26 cellular contexts compared by ENCODE assay signal in the genomic region with DNA sequence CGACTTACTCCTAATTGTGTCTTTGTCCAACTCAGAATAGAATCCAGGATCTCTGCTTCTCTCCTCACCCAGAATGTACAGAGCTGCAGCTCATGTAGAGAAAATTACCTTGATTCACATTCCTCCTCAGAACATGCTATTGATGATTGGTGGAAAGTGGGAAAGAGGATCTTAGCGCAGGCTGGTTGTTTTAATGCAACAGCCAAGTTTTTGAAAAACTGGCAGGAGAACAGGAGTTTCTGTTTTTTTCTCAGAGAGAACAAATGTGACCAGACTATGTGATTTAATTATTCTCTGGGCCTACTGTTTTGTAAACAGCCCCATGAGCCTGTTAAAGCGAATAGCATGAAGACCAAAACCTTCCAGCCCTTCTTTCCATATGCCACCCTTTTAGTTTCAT.
"Had no signal": no experiment of that assay in that cellular context is flagged by ENCODE, and none has a peak within 500 bp of the region (broad histone marks: within the 10 kb centered on the region; RNA-seq: fewer than 3 reads in every experiment).

No MANE protein-coding gene starts in this region.

- H3K36me3 ChIP-seq: gastrocnemius medialis had no signal

- H3K27me3 Mint-ChIP-seq: activated CD4-positive, alpha-beta memory T cell treated with anti-CD3 and anti-CD28 coated beads for 36 hours; activated naive CD8-positive, alpha-beta T cell treated with anti-CD3 and anti-CD28 coated beads, Interleukin-2, amount 10 ng/mL, durations not matched to agents 7 days and 5 days; naive thymus-derived CD4-positive, alpha-beta T cell; T-helper 17 cell had no signal

- H3K4me1 ChIP-seq: transverse colon had no signal

- H3K27me3 ChIP-seq: cardiac muscle cell, esophagus muscularis mucosa, gastrocnemius medialis, sigmoid colon, suprapubic skin, transverse colon had no signal

- H3K4me3 ChIP-seq: cardiac muscle cell, esophagus muscularis mucosa, gastrocnemius medialis, sigmoid colon, suprapubic skin, transverse colon had no signal

- H3K9me3 ChIP-seq: esophagus muscularis mucosa, gastrocnemius medialis, sigmoid colon, suprapubic skin, transverse colon had no signal

- H3K4me1 Mint-ChIP-seq: activated naive CD8-positive, alpha-beta T cell treated with anti-CD3 and anti-CD28 coated beads, Interleukin-2, amount 10 ng/mL, durations not matched to agents 7 days and 5 days; neural crest cell had no signal

- ATAC-seq: activated T-cell treated with anti-CD3 and anti-CD28 coated beads, Interleukin-2, amount 50 U/mL, for 72 hours; gastrocnemius medialis; left cardiac atrium; naive thymus-derived CD4-positive, alpha-beta T cell; T-helper 17 cell had no signal

- H3K27ac ChIP-seq: cardiac muscle cell, esophagus muscularis mucosa, gastrocnemius medialis, sigmoid colon, suprapubic skin, transverse colon had no signal

- DNase-seq: activated CD4-positive, alpha-beta memory T cell treated with anti-CD3 and anti-CD28 coated beads for 36 hours; activated CD4-positive, alpha-beta T cell treated with anti-CD3 and anti-CD28 coated beads for 48 hours; activated effector memory CD4-positive, alpha-beta T cell treated with Interleukin-2 at 50 U/mL for 16 hours; activated naive CD4-positive, alpha-beta T cell treated with anti-CD3 and anti-CD28 coated beads for 36 hours; activated naive CD8-positive, alpha-beta T cell treated with anti-CD3 and anti-CD28 coated beads, Interleukin-2, amount 10 ng/mL, durations not matched to agents 7 days and 5 days; activated T-cell treated with anti-CD3 and anti-CD28 coated beads, Interleukin-2, amount 50 U/mL, for 72 hours; amygdala; gastrocnemius medialis; head of caudate nucleus; left cardiac atrium; mesendoderm; naive thymus-derived CD4-positive, alpha-beta T cell; occipital lobe; posterior cingulate gyrus; sigmoid colon; stimulated activated CD4-positive, alpha-beta T cell treated with anti-CD3 and anti-CD28 coated beads, Interleukin-2, amount 100 ng/mL, for 48 hours; stimulated activated CD8-positive, alpha-beta memory T cell treated with anti-CD3 and anti-CD28 coated beads, Interleukin-4, amount 100 ng/mL, for 48 hours; stimulated activated naive CD4-positive, alpha-beta T cell treated with Interleukin-2 at 50 U/mL for 16 hours; T-helper 17 cell; transverse colon had no signal

- FAIRE-seq: islet of Langerhans, urothelium cell line had no signal

- H3K27ac Mint-ChIP-seq: activated CD4-positive, alpha-beta memory T cell treated with anti-CD3 and anti-CD28 coated beads for 36 hours; activated naive CD4-positive, alpha-beta T cell treated with anti-CD3 and anti-CD28 coated beads for 36 hours; activated naive CD8-positive, alpha-beta T cell treated with anti-CD3 and anti-CD28 coated beads, Interleukin-2, amount 10 ng/mL, durations not matched to agents 7 days and 5 days had no signal

- H3K4me3 Mint-ChIP-seq: activated CD4-positive, alpha-beta memory T cell treated with anti-CD3 and anti-CD28 coated beads for 36 hours; activated naive CD4-positive, alpha-beta T cell treated with anti-CD3 and anti-CD28 coated beads for 36 hours; activated naive CD8-positive, alpha-beta T cell treated with anti-CD3 and anti-CD28 coated beads, Interleukin-2, amount 10 ng/mL, durations not matched to agents 7 days and 5 days; activated T-cell treated with anti-CD3 and anti-CD28 coated beads, Interleukin-2, amount 50 U/mL, for 72 hours; naive thymus-derived CD4-positive, alpha-beta T cell; neural crest cell; T-helper 17 cell had no signal

- H3K9me3 Mint-ChIP-seq: activated CD4-positive, alpha-beta memory T cell treated with anti-CD3 and anti-CD28 coated beads for 36 hours; activated naive CD4-positive, alpha-beta T cell treated with anti-CD3 and anti-CD28 coated beads for 36 hours; activated naive CD8-positive, alpha-beta T cell treated with anti-CD3 and anti-CD28 coated beads, Interleukin-2, amount 10 ng/mL, durations not matched to agents 7 days and 5 days; activated T-cell treated with anti-CD3 and anti-CD28 coated beads, Interleukin-2, amount 50 U/mL, for 72 hours; naive thymus-derived CD4-positive, alpha-beta T cell; neural crest cell had no signal
